Comparison of ENCODE assay signal across 8 cellular contexts in genomic region chr11:61828379-61828628, GRCh38. TPM values are rescaled to one million over a fixed set of nuclear protein-coding genes. Genes with fewer than 3 reads are reported as not detected.
A peak's percentile ranks its signal among the peaks of the same experiment; 100 is the strongest.
DNase-seq lines count a peak whose midpoint lies in the region; FAIRE-seq and TF ChIP-seq lines count a peak whose summit lies in the region.

No MANE protein-coding gene starts in this region.

- H3K4me3 Mint-ChIP-seq in activated naive CD4-positive, alpha-beta T cell treated with anti-CD3 and anti-CD28 coated beads, Interleukin-2, amount 50 U/mL, for 24 hours: peak overlapping the region; percentile 83

- peaks cover 19% of the 10 kb centered on the region for H3K27me3 Mint-ChIP-seq in activated naive CD4-positive, alpha-beta T cell treated with anti-CD3 and anti-CD28 coated beads, Interleukin-2, amount 50 U/mL, for 24 hours

- intact Hi-C loops in lower leg skin (cut with DNase I; ENCODE audit: low total_unique reads): no loop called here

- TF ChIP-seq CTCF in lower leg skin (IDR thresholded peaks at IDR 0.05): no peak

- H3K36me3 ChIP-seq in urinary bladder (ENCODE audit: insufficient read depth): no peaks in the 10 kb centered on the region

- no peak for DNase-seq in activated naive CD4-positive, alpha-beta T cell treated with Interleukin-2 at 50 U/mL for 16 hours
- no peak for DNase-seq in lower leg skin (ENCODE audit: low spot score in 2 of 2)
- DNase-seq in H54 (ENCODE audit: insufficient read length, low spot score): no peak
- DNase-seq in T1000 (lab: John Stamatoyannopoulos, UW): no peak
- no peak for DNase-seq in NAMALWA (ENCODE audit: low spot score)

- no peaks in the 10 kb centered on the region for H3K4me1 ChIP-seq in urinary bladder (ENCODE audit: insufficient read depth)

- H3K4me3 ChIP-seq in lower leg skin (ENCODE audit: low read depth, poor library complexity, severe bottlenecking) (peak overlapping the region; percentile 33), urinary bladder (ENCODE audit: low read depth, low read length) (peak overlapping the region; percentile 51)

- 0% methylated on average over 12 to 16 of the region's 16 CpGs for WGBS in lower leg skin, 2 donors
- WGBS in urinary bladder: under 1% methylated on average over 16 of the region's 16 CpGs

- H3K4me1 Mint-ChIP-seq in activated naive CD4-positive, alpha-beta T cell treated with anti-CD3 and anti-CD28 coated beads, Interleukin-2, amount 50 U/mL, for 24 hours: peaks cover 6% of the 10 kb centered on the region

- no peak overlapping the region for H3K27ac Mint-ChIP-seq in activated naive CD4-positive, alpha-beta T cell treated with anti-CD3 and anti-CD28 coated beads, Interleukin-2, amount 50 U/mL, for 24 hours

- no peak for TF ChIP-seq POLR2A in lower leg skin (IDR thresholded peaks at IDR 0.05)
- TF ChIP-seq POLR2A in H54 (IDR thresholded peaks at IDR 0.05; ENCODE audit: low read depth, low read length): no peak

- no peaks in the 10 kb centered on the region for H3K36me3 Mint-ChIP-seq in activated naive CD4-positive, alpha-beta T cell treated with anti-CD3 and anti-CD28 coated beads, Interleukin-2, amount 50 U/mL, for 24 hours

- H3K9me3 Mint-ChIP-seq in activated naive CD4-positive, alpha-beta T cell treated with anti-CD3 and anti-CD28 coated beads, Interleukin-2, amount 50 U/mL, for 24 hours: no peaks in the 10 kb centered on the region

- no peak for FAIRE-seq in H54 (lab: Jason Lieb, UNC)

- peak overlapping the region; percentile 44 for H3K27ac ChIP-seq in angular gyrus (ENCODE audit: low read depth, low read length)
- H3K27ac ChIP-seq in urinary bladder (ENCODE audit: low read depth): peak overlapping the region; percentile 50

RNA-seq across cellular contexts. Expression of gene FADS2, which starts 0.2 kb away (rescaled TPM):
- total RNA-seq in lower leg skin (100 to 1,000 TPM in 2 of 4 donors, 10 to 100 TPM in 2; 15.4 to 540 (median 173) TPM), urinary bladder (75.1 TPM)
- polyA plus RNA-seq in urinary bladder: 33.3 TPM

RNA-seq across cellular contexts. Expression of gene FADS1, which starts 11.5 kb away (rescaled TPM):
- total RNA-seq in lower leg skin (10 to 100 TPM in 2 of 4 donors, 1 to 10 TPM in 2; 7.3 to 58.6 (median 21.8) TPM), urinary bladder (68.7 TPM)
- polyA plus RNA-seq in urinary bladder: 18.0 TPM

RNA-seq across cellular contexts. Expression of gene FEN1, which starts 35.6 kb away (rescaled TPM):
- 1 to 10 TPM; 7.9 to 9.1 (median 8.8) TPM for total RNA-seq in lower leg skin
- 13.1 TPM for total RNA-seq in urinary bladder
- 9.6 TPM for polyA plus RNA-seq in urinary bladder

RNA-seq across cellular contexts. Expression of gene TMEM258, which starts 35.9 kb away (rescaled TPM):
- 10 to 100 TPM; 33.6 to 42.8 (median 36.6) TPM for total RNA-seq in lower leg skin
- total RNA-seq in urinary bladder: 86.6 TPM
- 153 TPM for polyA plus RNA-seq in urinary bladder
